In genomic region chr18:78947291-78947690, GRCh38 we compare ENCODE assay signal across 1 cellular context.
TF ChIP-seq lines count a peak whose summit lies in the region.

No MANE protein-coding gene starts in this region.

TF ChIP-seq in H1, 55 proteins besides CTCF, POLR2A, EP300 and RAD21 (continued from another document):
- TF ChIP-seq POU5F1 (IDR thresholded peaks at IDR 0.05; ENCODE audit: low read depth, low read length) (no peak), SAP30 (IDR thresholded peaks at IDR 0.05; ENCODE audit: insufficient read depth, insufficient replicate concordance, low read length) (no peak), TCF12 (IDR thresholded peaks at IDR 0.05; ENCODE audit: low read depth, low read length) (no peak), NRF1 (IDR thresholded peaks at IDR 0.05; ENCODE audit: low read depth, low read length) (no peak), SP4 (IDR thresholded peaks at IDR 0.05; ENCODE audit: low read length) (no peak), PHF8 (conservative IDR thresholded peaks at IDR 0.05; ENCODE audit: low read depth, low read length) (no peak), TBP (IDR thresholded peaks at IDR 0.05; ENCODE audit: low read depth, low read length) (no peak), JUND (IDR thresholded peaks at IDR 0.05; ENCODE audit: low read length) (no peak)
